ENCODE assay signal across 27 cellular contexts in the genomic region with DNA sequence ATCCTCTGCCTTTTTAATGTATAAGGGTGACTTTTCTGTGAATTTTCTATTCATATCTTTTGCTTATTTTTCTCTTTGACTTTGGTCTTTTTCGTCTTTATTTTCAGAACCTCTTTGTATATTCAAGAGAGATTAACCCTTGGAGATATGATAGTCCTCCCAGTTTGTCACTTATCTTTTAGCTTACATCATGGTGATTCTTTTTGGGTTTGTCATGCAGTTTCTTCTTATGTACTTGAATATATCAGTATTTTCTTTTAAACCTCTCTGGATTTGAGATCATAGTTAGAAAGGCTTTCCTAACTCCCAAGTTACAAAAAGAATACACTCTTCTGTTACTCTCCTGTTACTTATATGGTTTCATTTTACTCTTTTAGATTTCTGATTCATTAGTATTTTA. TPM values are rescaled to one million over a fixed set of nuclear protein-coding genes. Genes with fewer than 3 reads are reported as not detected.
"Had no signal": no experiment of that assay in that cellular context is flagged by ENCODE, and none has a peak within 500 bp of the region (broad histone marks: within the 10 kb centered on the region; RNA-seq: fewer than 3 reads in every experiment).

No MANE protein-coding gene starts in this region.

- FAIRE-seq: endothelial cell of umbilical vein, frontal cortex had no signal

- H3K4me3 ChIP-seq: coronary artery, esophagus muscularis mucosa, lower lobe of right lung, prostate gland, right atrium auricular region, stomach, thyroid gland had no signal

- H3K27me3 ChIP-seq: esophagus muscularis mucosa, neutrophil, right atrium auricular region, stomach, thyroid gland had no signal

- H2AFZ ChIP-seq: parathyroid adenoma had no signal

- H3K27ac ChIP-seq: coronary artery, esophagus muscularis mucosa, lower lobe of right lung, neutrophil, parathyroid adenoma, prostate gland, right atrium auricular region, stomach, thyroid gland had no signal

- H3K4me1 Mint-ChIP-seq: immature natural killer cell; natural killer cell; neural crest cell; stimulated activated effector memory CD8-positive, alpha-beta T cell treated with anti-CD3 and anti-CD28 coated beads, Interleukin-12 subunit alpha, Interleukin-12 subunit beta, amount 100 ng/mL, for 72 hours had no signal

- H3K4me3 Mint-ChIP-seq: immature natural killer cell; natural killer cell; neural crest cell; stimulated activated effector memory CD8-positive, alpha-beta T cell treated with anti-CD3 and anti-CD28 coated beads, Interleukin-12 subunit alpha, Interleukin-12 subunit beta, amount 100 ng/mL, for 72 hours had no signal

- H3K9ac ChIP-seq: parathyroid adenoma had no signal

- H3K36me3 Mint-ChIP-seq: natural killer cell had no signal

- H3K27ac Mint-ChIP-seq: natural killer cell; stimulated activated effector memory CD8-positive, alpha-beta T cell treated with anti-CD3 and anti-CD28 coated beads, Interleukin-12 subunit alpha, Interleukin-12 subunit beta, amount 100 ng/mL, for 72 hours had no signal

- H3K9me3 ChIP-seq: esophagus muscularis mucosa, lower lobe of right lung, neutrophil, prostate gland, right atrium auricular region, stomach, thyroid gland had no signal

- DNase-seq: dermis blood vessel endothelial cell; effector memory CD4-positive, alpha-beta T cell; hypothalamus; immature natural killer cell; islet precursor cell; kidney glomerular epithelial cell; left ventricle myocardium superior; lower lobe of right lung; natural killer cell; stimulated activated CD4-positive, alpha-beta T cell treated with anti-CD3 and anti-CD28 coated beads, Interleukin-2, amount 100 ng/mL, for 24 hours; stimulated activated CD4-positive, alpha-beta T cell treated with anti-CD3 and anti-CD28 coated beads, Interleukin-4, amount 100 ng/mL, for 24 hours; stimulated activated naive CD4-positive, alpha-beta T cell treated with Interleukin-2 at 50 U/mL for 16 hours; stomach; thyroid gland; trophoblast cell had no signal

- ATAC-seq: left ventricle myocardium superior; lower lobe of right lung; natural killer cell; sciatic nerve; stimulated activated effector memory CD8-positive, alpha-beta T cell treated with anti-CD3 and anti-CD28 coated beads, Interleukin-12 subunit alpha, Interleukin-12 subunit beta, amount 100 ng/mL, for 72 hours had no signal

- H3K36me3 ChIP-seq: prostate gland, thyroid gland had no signal

- H3K4me1 ChIP-seq: parathyroid adenoma, prostate gland had no signal

- H3K9me3 Mint-ChIP-seq: immature natural killer cell; natural killer cell; neural crest cell; stimulated activated effector memory CD8-positive, alpha-beta T cell treated with anti-CD3 and anti-CD28 coated beads, Interleukin-12 subunit alpha, Interleukin-12 subunit beta, amount 100 ng/mL, for 72 hours had no signal

RNA-seq across cellular contexts. Expression of a gene that starts 27.5 kb away (rescaled TPM):
- total RNA-seq: epithelial cell of proximal tubule had no signal
- polyA plus RNA-seq: immature natural killer cell, stomach had no signal
